ENCODE assay signal across 8 cellular contexts in the genomic region with DNA sequence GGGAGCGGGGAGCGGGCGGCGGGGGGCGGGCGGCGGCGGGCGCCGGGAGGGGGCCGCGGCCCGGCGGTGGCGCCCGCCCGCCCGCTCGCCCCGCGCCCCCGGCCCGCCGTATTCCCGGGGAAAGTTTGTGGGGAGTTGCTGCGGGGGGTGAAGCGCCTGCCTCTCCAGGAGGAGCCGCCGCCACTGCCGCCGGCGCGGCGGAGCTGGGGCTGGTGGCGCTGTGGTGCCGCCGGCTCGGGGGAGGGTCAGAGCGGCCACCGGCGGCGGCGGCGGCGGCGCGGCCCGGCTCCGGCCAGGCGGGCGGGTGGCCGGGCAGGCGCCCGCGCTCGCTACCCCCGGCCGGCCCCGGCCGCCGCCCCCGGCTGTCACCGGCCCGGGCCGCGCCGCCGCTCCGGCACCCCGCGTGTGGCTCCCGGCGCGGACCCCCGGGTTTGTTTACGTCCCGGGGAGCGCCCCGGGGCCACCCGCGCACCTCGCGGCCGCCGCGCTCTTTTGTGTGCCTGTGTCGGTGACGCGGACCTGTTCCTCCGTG. TPM values are rescaled to one million over a fixed set of nuclear protein-coding genes. Genes with fewer than 3 reads are reported as not detected.
DNase-seq lines count a peak whose midpoint lies in the region; ATAC-seq and TF ChIP-seq lines count a peak whose summit lies in the region.

No MANE protein-coding gene starts in this region.

- CTCF ChIA-PET in activated CD8-positive, alpha-beta memory T cell treated with anti-CD3 and anti-CD28 coated beads, Interleukin-2, amount 10 ng/mL, durations not matched to agents 7 days and 5 days (lab: Charles Lee), result interaction anchor here (0.5 to 2.9 kb wide), 2 partner anchors 72 to 316 kb away, joined by 3 to 18 read pairs; no protein-coding TSS in a partner anchor

- no peak overlapping the region for H3K27ac Mint-ChIP-seq in activated CD8-positive, alpha-beta memory T cell treated with anti-CD3 and anti-CD28 coated beads, Interleukin-2, amount 10 ng/mL, durations not matched to agents 7 days and 5 days
- no peak overlapping the region for H3K27ac Mint-ChIP-seq in neural crest cell (ENCODE audit: unreplicated experiment)

- TF ChIP-seq CTCF in KMS-11 (conservative IDR thresholded peaks at IDR 0.05; ENCODE audit: low read depth, low read length), result no peak
- no peak for TF ChIP-seq CTCF in fibroblast of villous mesenchyme (IDR thresholded peaks at IDR 0.05; ENCODE audit: insufficient read depth, low read depth, low read length)
- TF ChIP-seq CTCF in neural crest cell (conservative IDR thresholded peaks at IDR 0.05), result no peak

- H3K4me1 Mint-ChIP-seq in activated CD8-positive, alpha-beta memory T cell treated with anti-CD3 and anti-CD28 coated beads, Interleukin-2, amount 10 ng/mL, durations not matched to agents 7 days and 5 days, result peaks cover 10% of the 10 kb centered on the region
- H3K4me1 Mint-ChIP-seq in neural crest cell, result peaks cover 42% of the 10 kb centered on the region

- peaks cover 6% of the 10 kb centered on the region for H4K20me1 ChIP-seq in KMS-11 (ENCODE audit: insufficient read depth)

- peak; percentile 24 to 37 for DNase-seq in stimulated activated CD4-positive, alpha-beta T cell treated with anti-CD3 and anti-CD28 coated beads, Interleukin-2, amount 100 ng/mL, for 24 hours
- no peak for DNase-seq in stimulated activated CD4-positive, alpha-beta T cell treated with anti-CD3 and anti-CD28 coated beads, Interleukin-1b, Interleukin-23, amount 100 ng/mL, for 48 hours
- DNase-seq in activated CD8-positive, alpha-beta memory T cell treated with anti-CD3 and anti-CD28 coated beads, Interleukin-2, amount 10 ng/mL, durations not matched to agents 7 days and 5 days, result no peak
- DNase-seq in fibroblast of villous mesenchyme (ENCODE audit: low read depth), result peak; percentile 44
- DNase-seq in neural crest cell (ENCODE audit: low read depth, low spot score), result peak; percentile 27

- H3K9ac ChIP-seq in KMS-11, result no peak overlapping the region

- H3K79me2 ChIP-seq in KMS-11 (ENCODE audit: insufficient read depth, low read depth), result peaks cover 39% of the 10 kb centered on the region

- peak; percentile 5 for ATAC-seq in activated CD8-positive, alpha-beta memory T cell treated with anti-CD3 and anti-CD28 coated beads, Interleukin-2, amount 10 ng/mL, durations not matched to agents 7 days and 5 days
- no peak for ATAC-seq in GM18861 (IDR thresholded peaks at IDR 0.05; ENCODE audit: unreplicated experiment)
- no peak for ATAC-seq in GM19455 (IDR thresholded peaks at IDR 0.05; ENCODE audit: unreplicated experiment)

- H3K9me3 Mint-ChIP-seq in activated CD8-positive, alpha-beta memory T cell treated with anti-CD3 and anti-CD28 coated beads, Interleukin-2, amount 10 ng/mL, durations not matched to agents 7 days and 5 days (ENCODE audit: low read depth), result no peaks in the 10 kb centered on the region
- H3K9me3 Mint-ChIP-seq in neural crest cell, result no peaks in the 10 kb centered on the region

- no peak overlapping the region for H3K27ac ChIP-seq in KMS-11

- H3K27me3 ChIP-seq in KMS-11 (ENCODE audit: insufficient read depth, low read depth), result no peaks in the 10 kb centered on the region

- H3K4me2 ChIP-seq in KMS-11, result peak overlapping the region; percentile 46; the same call in 1 of the 2 replicates

- no peaks in the 10 kb centered on the region for H3K36me3 ChIP-seq in KMS-11 (ENCODE audit: insufficient read depth)

- no peak overlapping the region for H2AFZ ChIP-seq in KMS-11 (ENCODE audit: low read depth)

- H3K36me3 Mint-ChIP-seq in activated CD8-positive, alpha-beta memory T cell treated with anti-CD3 and anti-CD28 coated beads, Interleukin-2, amount 10 ng/mL, durations not matched to agents 7 days and 5 days, result no peaks in the 10 kb centered on the region
- H3K36me3 Mint-ChIP-seq in neural crest cell (ENCODE audit: low read depth), result no peaks in the 10 kb centered on the region

- H3K4me3 ChIP-seq in KMS-11 (IDR thresholded peaks at IDR 0.05; ENCODE audit: insufficient read depth, low read depth, low read length) (no peak overlapping the region), fibroblast of villous mesenchyme (ENCODE audit: low read depth, low read length) (peak overlapping the region; percentile 81)

- H3K27me3 Mint-ChIP-seq in activated CD8-positive, alpha-beta memory T cell treated with anti-CD3 and anti-CD28 coated beads, Interleukin-2, amount 10 ng/mL, durations not matched to agents 7 days and 5 days, result peaks cover 33% of the 10 kb centered on the region
- H3K27me3 Mint-ChIP-seq in neural crest cell (ENCODE audit: low read depth), result peaks cover 55% of the 10 kb centered on the region

- peaks cover 18% of the 10 kb centered on the region for H3K4me1 ChIP-seq in KMS-11 (ENCODE audit: low read depth, poor library complexity, severe bottlenecking)

- H3K4me3 Mint-ChIP-seq in activated CD8-positive, alpha-beta memory T cell treated with anti-CD3 and anti-CD28 coated beads, Interleukin-2, amount 10 ng/mL, durations not matched to agents 7 days and 5 days, result no peak overlapping the region
- H3K4me3 Mint-ChIP-seq in neural crest cell, result no peak overlapping the region

RNA-seq across cellular contexts. Expression of gene CUX1, which starts 0.9 kb away (rescaled TPM):
- total RNA-seq in activated CD8-positive, alpha-beta memory T cell treated with anti-CD3 and anti-CD28 coated beads, Interleukin-2, amount 10 ng/mL, durations not matched to agents 7 days and 5 days, result 10 to 100 TPM; 24.0 to 28.7 TPM
- 45.7 and 46.2 TPM in 2 replicates for total RNA-seq in fibroblast of villous mesenchyme
- 56.0 and 60.0 TPM in 2 replicates for total RNA-seq in neural crest cell

Comparison
In these comparisons a context has a peak if more than half of its experiments do, and no peak if none do; other contexts are left out.
1. DNase-seq: peak in stimulated activated CD4-positive, alpha-beta T cell treated with anti-CD3 and anti-CD28 coated beads, Interleukin-2, amount 100 ng/mL, for 24 hours (2 of 2), fibroblast of villous mesenchyme (single experiment) and neural crest cell (single experiment); none in stimulated activated CD4-positive, alpha-beta T cell treated with anti-CD3 and anti-CD28 coated beads, Interleukin-1b, Interleukin-23, amount 100 ng/mL, for 48 hours (single experiment) and activated CD8-positive, alpha-beta memory T cell treated with anti-CD3 and anti-CD28 coated beads, Interleukin-2, amount 10 ng/mL, durations not matched to agents 7 days and 5 days (single experiment).